Comparison of ENCODE assay signal across 15 cellular contexts in genomic region chr9:2180171-2180570, GRCh38.
A peak's percentile ranks its signal among the peaks of the same experiment; 100 is the strongest.
DNase-seq lines count a peak whose midpoint lies in the region; ATAC-seq lines count a peak whose summit lies in the region.
"Had no signal": no experiment of that assay in that cellular context is flagged by ENCODE, and none has a peak within 500 bp of the region (broad histone marks: within the 10 kb centered on the region; RNA-seq: fewer than 3 reads in every experiment).

No MANE protein-coding gene starts in this region.

- H3K4me1 ChIP-seq in mesendoderm (ENCODE audit: control insufficient read depth, low read depth, low read length), result peaks cover 2% of the 10 kb centered on the region

- H2AK5ac ChIP-seq in mesendoderm (ENCODE audit: low read length), result no peak overlapping the region

- no peak overlapping the region for H3K18ac ChIP-seq in mesendoderm (ENCODE audit: low read length)

- H3K27ac Mint-ChIP-seq in activated T-cell treated with anti-CD3 and anti-CD28 coated beads, Interleukin-2, amount 50 U/mL, for 24 hours, result peak overlapping the region; percentile 50

- H3K36me3 ChIP-seq in mesendoderm (ENCODE audit: control insufficient read depth, insufficient read depth, low read length), result no peaks in the 10 kb centered on the region

- DNase-seq in activated T-cell treated with anti-CD3 and anti-CD28 coated beads, Interleukin-2, amount 50 U/mL, for 24 hours, result no peak
- no peak for DNase-seq in activated T-cell treated with anti-CD3 and anti-CD28 coated beads, Interleukin-2, amount 50 U/mL, for 48 hours
- DNase-seq in astrocyte of the hippocampus (ENCODE audit: low read depth, low spot score), result peak; percentile 52
- peak; percentile 26 for DNase-seq in mesendoderm
- DNase-seq in activated gamma-delta T cell (lab: John Stamatoyannopoulos, UW), result no peak
- no peak for DNase-seq in SK-N-DZ (ENCODE audit: low spot score)
- DNase-seq: activated CD4-positive, alpha-beta T cell treated with anti-CD3 and anti-CD28 coated beads, Interleukin-2, amount 50 U/mL, for 4 hours; H7; midbrain; PC-3; SK-N-SH had no signal

- H2BK15ac ChIP-seq in mesendoderm (replicated peaks; ENCODE audit: low read depth), result no peak overlapping the region

- H3K9ac ChIP-seq in mesendoderm (ENCODE audit: low read length), result no peak overlapping the region
- H3K9ac ChIP-seq: SK-N-SH had no signal

- H3K27me3 Mint-ChIP-seq in activated T-cell treated with anti-CD3 and anti-CD28 coated beads, Interleukin-2, amount 50 U/mL, for 24 hours, result no peaks in the 10 kb centered on the region
- H3K27me3 Mint-ChIP-seq: type B pancreatic cell had no signal

- H3K4me3 Mint-ChIP-seq in activated T-cell treated with anti-CD3 and anti-CD28 coated beads, Interleukin-2, amount 50 U/mL, for 24 hours, result no peak overlapping the region
- H3K4me3 Mint-ChIP-seq: type B pancreatic cell had no signal

- H2BK120ac ChIP-seq in mesendoderm (ENCODE audit: low read depth, low read length), result no peak overlapping the region

- no peak overlapping the region for H3K27ac ChIP-seq in mesendoderm (ENCODE audit: low read depth, low read length)
- H3K27ac ChIP-seq: skin epidermis had no signal

- H4K8ac ChIP-seq in mesendoderm (ENCODE audit: low read depth, low read length), result no peak overlapping the region

- no peak overlapping the region for H4K5ac ChIP-seq in mesendoderm (ENCODE audit: low read length)

- H3K79me2 ChIP-seq in mesendoderm (ENCODE audit: control insufficient read depth, insufficient read depth, low read length), result no peaks in the 10 kb centered on the region

- ATAC-seq in HG03039 (IDR thresholded peaks at IDR 0.05; ENCODE audit: unreplicated experiment), result no peak
- ATAC-seq in HG03108 (IDR thresholded peaks at IDR 0.05; ENCODE audit: unreplicated experiment), result no peak
- ATAC-seq: PC-3 had no signal

- H3K56ac ChIP-seq in mesendoderm (ENCODE audit: low read length), result no peak overlapping the region

- H3K27me3 ChIP-seq in mesendoderm (ENCODE audit: insufficient read depth, low read length, poor library complexity), result no peaks in the 10 kb centered on the region

- no peak overlapping the region for H3K4ac ChIP-seq in mesendoderm (ENCODE audit: low read depth, low read length)

- no peak overlapping the region for H2BK5ac ChIP-seq in mesendoderm (ENCODE audit: low read length)

- peaks cover 7% of the 10 kb centered on the region for H3K4me1 Mint-ChIP-seq in activated T-cell treated with anti-CD3 and anti-CD28 coated beads, Interleukin-2, amount 50 U/mL, for 24 hours (ENCODE audit: low read depth)

- peaks cover 62% of the 10 kb centered on the region for H3K36me3 Mint-ChIP-seq in activated T-cell treated with anti-CD3 and anti-CD28 coated beads, Interleukin-2, amount 50 U/mL, for 24 hours (ENCODE audit: low read depth)

- no peak overlapping the region for H3K4me2 ChIP-seq in mesendoderm (ENCODE audit: low read length)
- H3K4me2 ChIP-seq: SK-N-SH had no signal

- WGBS in mesendoderm (ENCODE audit: extremely low coverage, insufficient coverage, low lambda C conversion rate), result no CpG with 5 or more reads among the region's 5 CpGs

- no peak overlapping the region for H3K23ac ChIP-seq in mesendoderm (ENCODE audit: low read length)

- no peaks in the 10 kb centered on the region for H3K79me1 ChIP-seq in mesendoderm (ENCODE audit: low read length)

- no peak overlapping the region for H3K4me3 ChIP-seq in mesendoderm (ENCODE audit: low read length)
- H3K4me3 ChIP-seq: skin epidermis had no signal

- H3K9me3 Mint-ChIP-seq in activated T-cell treated with anti-CD3 and anti-CD28 coated beads, Interleukin-2, amount 50 U/mL, for 24 hours, result no peaks in the 10 kb centered on the region
- H3K9me3 Mint-ChIP-seq: type B pancreatic cell had no signal

Comparison
In these comparisons a context has a peak if more than half of its experiments do, and no peak if none do; other contexts are left out.
1. DNase-seq: peak in astrocyte of the hippocampus (single experiment) and mesendoderm (single experiment); none in activated T-cell treated with anti-CD3 and anti-CD28 coated beads, Interleukin-2, amount 50 U/mL, for 24 hours (single experiment), activated T-cell treated with anti-CD3 and anti-CD28 coated beads, Interleukin-2, amount 50 U/mL, for 48 hours (0 of 2), activated gamma-delta T cell (single experiment) and SK-N-DZ (single experiment).